In the genomic region with DNA sequence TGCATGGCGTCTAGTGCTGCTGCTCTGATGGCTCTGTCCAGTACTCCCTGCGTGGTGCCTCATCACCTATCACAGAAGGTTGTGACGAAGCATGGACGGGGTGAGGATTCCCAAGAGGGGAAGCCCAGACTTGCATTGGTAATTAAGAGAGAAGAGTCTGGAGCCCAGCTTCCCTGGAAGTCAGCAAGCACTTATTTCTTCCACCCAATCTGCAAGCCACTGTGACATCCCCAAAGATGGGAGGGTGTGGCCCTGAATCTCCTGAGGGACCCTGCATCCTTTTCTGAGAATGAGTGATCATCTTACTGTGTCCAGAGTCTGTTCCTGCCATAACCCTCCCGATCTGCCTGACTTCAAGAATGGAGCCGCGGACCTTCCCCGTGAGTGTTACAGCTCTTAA, we compare ENCODE assay signal across 14 cellular contexts.
A peak's percentile ranks its signal among the peaks of the same experiment; 100 is the strongest.
DNase-seq lines count a peak whose midpoint lies in the region; ATAC-seq and TF ChIP-seq lines count a peak whose summit lies in the region.
"Had no signal": no experiment of that assay in that cellular context is flagged by ENCODE, and none has a peak within 500 bp of the region (broad histone marks: within the 10 kb centered on the region; RNA-seq: fewer than 3 reads in every experiment).

No MANE protein-coding gene starts in this region.

- H3K9ac ChIP-seq in fibroblast of lung (ENCODE audit: insufficient read depth, low read length), result peak overlapping the region; percentile 2
- H3K9ac ChIP-seq: GM23248 had no signal

- H3K36me3 ChIP-seq in fibroblast of lung (ENCODE audit: control insufficient read depth, insufficient read depth, low read length) (no peaks in the 10 kb centered on the region), tibial nerve (no peaks in the 10 kb centered on the region)

- H3K27me3 ChIP-seq in fibroblast of lung (ENCODE audit: control insufficient read depth, insufficient read depth, low read length), result no peaks in the 10 kb centered on the region
- peaks cover 0 to 4% of the 10 kb centered on the region in 2 donors for H3K27me3 ChIP-seq in tibial nerve

- H3K4me2 ChIP-seq in fibroblast of lung (ENCODE audit: extremely low read depth, insufficient read depth, low read length), result no peak overlapping the region

- H3K9me3 ChIP-seq in fibroblast of lung (ENCODE audit: control insufficient read depth, insufficient read depth, low read depth, low read length) (no peaks in the 10 kb centered on the region), tibial nerve (no peaks in the 10 kb centered on the region)

- H3K27ac ChIP-seq in coronary artery (no peak overlapping the region), fibroblast of lung (ENCODE audit: insufficient read depth, low read length) (no peak overlapping the region), tibial nerve (no peak overlapping the region)
- H3K27ac ChIP-seq: GM23248 had no signal

- H4K20me1 ChIP-seq in fibroblast of lung (ENCODE audit: control insufficient read depth, extremely low read depth, insufficient read depth, low read length), result no peaks in the 10 kb centered on the region

- H3K79me2 ChIP-seq in fibroblast of lung (ENCODE audit: control insufficient read depth, insufficient read depth, low read length), result no peaks in the 10 kb centered on the region

- no peak for TF ChIP-seq POLR2A in tibial nerve (IDR thresholded peaks at IDR 0.05)

- H3K4me3 ChIP-seq in coronary artery, result no peak overlapping the region
- H3K4me3 ChIP-seq in fibroblast of lung (replicated peaks in 1 of 4; ENCODE audit: control extremely low read depth in 1 of 4, insufficient read depth in 1 of 4, low read depth in 3 of 4, low read length in 4 of 4), result no peak overlapping the region
- no peak overlapping the region for H3K4me3 ChIP-seq in tibial nerve
- H3K4me3 ChIP-seq: GM23248 had no signal

- 95 to 96% methylated on average over 8 of the region's 8 CpGs for WGBS in tibial nerve, 2 donors

- TF ChIP-seq EP300 in tibial nerve (IDR thresholded peaks at IDR 0.05), result no peak

- ATAC-seq in GM21528 (IDR thresholded peaks at IDR 0.05; ENCODE audit: low FRiP score, unreplicated experiment), result no peak

- H3K4me1 ChIP-seq in fibroblast of lung (ENCODE audit: control insufficient read depth, extremely low read depth, insufficient read depth, low read length) (no peaks in the 10 kb centered on the region), tibial nerve (no peaks in the 10 kb centered on the region)
- H3K4me1 ChIP-seq: Caco-2 had no signal

- TF ChIP-seq CTCF in coronary artery (IDR thresholded peaks at IDR 0.05) (no peak), fibroblast of lung (conservative IDR thresholded peaks at IDR 0.05 in 1 of 2, IDR thresholded peaks at IDR 0.05 in 1 of 2; ENCODE audit: low read depth in 1 of 2, low read length in 2 of 2) (no peak), tibial nerve (IDR thresholded peaks at IDR 0.05) (no peak)

- H2AFZ ChIP-seq in fibroblast of lung (ENCODE audit: low read length), result no peak overlapping the region
- H2AFZ ChIP-seq: GM23248 had no signal

- DNase-seq in coronary artery (ENCODE audit: low spot score) (peak; percentile 36), fibroblast of lung (ENCODE audit: low read depth in 2 of 2) (no peak), ureter (ENCODE audit: low spot score) (peak; percentile 13), tibial nerve (ENCODE audit: low spot score in 2 of 2) (no peak), COR-L47 (lab: John Stamatoyannopoulos, UW) (no peak)
- DNase-seq: C1 segment of cervical spinal cord; Caco-2; CD4-positive, alpha-beta memory T cell; DMS153; DND-41; GM23248; H7; HCEC 1CT had no signal

Comparison
In these comparisons a context has a peak if more than half of its experiments do, and no peak if none do; other contexts are left out.
1. DNase-seq: peak in coronary artery (single experiment) and ureter (single experiment); none in fibroblast of lung (0 of 2), tibial nerve (0 of 2) and COR-L47 (single experiment).